17 cellular contexts compared by ENCODE assay signal in genomic region chr3:152295344-152295743, GRCh38. TPM values are rescaled to one million over a fixed set of nuclear protein-coding genes. Genes with fewer than 3 reads are reported as not detected.
DNase-seq lines count a peak whose midpoint lies in the region; FAIRE-seq and TF ChIP-seq lines count a peak whose summit lies in the region.
"Had no signal": no experiment of that assay in that cellular context is flagged by ENCODE, and none has a peak within 500 bp of the region (broad histone marks: within the 10 kb centered on the region; RNA-seq: fewer than 3 reads in every experiment).

No MANE protein-coding gene starts in this region.

- WGBS in mammary epithelial cell (ENCODE audit: low coverage, missing lambda C conversion rate): 100% methylated on average over 1 of the region's 1 CpG

- H4K20me1 ChIP-seq in Karpas-422 (ENCODE audit: insufficient read depth, low read depth, low read length): 0 out of 2 replicates have a peak, but pooled peaks cover 11% of the 10 kb centered on the region
- no peaks in the 10 kb centered on the region for H4K20me1 ChIP-seq in mammary epithelial cell (ENCODE audit: insufficient read depth, low read length)

- H3K79me2 ChIP-seq in Karpas-422 (ENCODE audit: low read length) (peaks cover 100% of the 10 kb centered on the region), mammary epithelial cell (ENCODE audit: insufficient read depth, low read length) (peaks cover 95% of the 10 kb centered on the region)

- H3K27ac Mint-ChIP-seq in CD4-positive, alpha-beta memory T cell: peak overlapping the region; percentile 81 to 95 (median 88)

- no peak for DNase-seq in CD4-positive, alpha-beta memory T cell
- no peak for DNase-seq in Karpas-422
- DNase-seq in ascending aorta (ENCODE audit: low spot score in 2 of 2): no peak
- no peak for DNase-seq in NCI-H128 (lab: John Stamatoyannopoulos, UW; ENCODE audit: unreplicated experiment)
- DNase-seq in urothelium cell line (ENCODE audit: low spot score): no peak
- DNase-seq in mammary epithelial cell: no peak
- no peak for DNase-seq in NCI-H69 (lab: John Stamatoyannopoulos, UW)
- DNase-seq: foreskin keratinocyte, KG1, mesenchymal stem cell, NCI-H1694, NCI-H510A treated with DMSO at 0.1 percent for 48 hours had no signal

- no peak for TF ChIP-seq CTCF in ascending aorta (IDR thresholded peaks at IDR 0.05)
- TF ChIP-seq CTCF in neutrophil (IDR thresholded peaks at IDR 0.05): no peak
- TF ChIP-seq CTCF in mammary epithelial cell (conservative IDR thresholded peaks at IDR 0.05 in 1 of 2, IDR thresholded peaks at IDR 0.05 in 1 of 2; ENCODE audit: extremely low read depth in 1 of 2, insufficient read depth in 1 of 2, low read depth in 1 of 2, low read length in 2 of 2): no peak

- H3K36me3 Mint-ChIP-seq in CD4-positive, alpha-beta memory T cell: peaks cover 17 to 53% of the 10 kb centered on the region in 2 donors

- peak overlapping the region; percentile 56 to 89 (median 72) for H3K4me3 Mint-ChIP-seq in CD4-positive, alpha-beta memory T cell

- H3K4me2 ChIP-seq in Karpas-422 (ENCODE audit: low read depth, low read length, poor library complexity, severe bottlenecking): peak overlapping the region; percentile 12
- H3K4me2 ChIP-seq in mammary epithelial cell (ENCODE audit: insufficient read depth, low read depth, low read length): no peak overlapping the region
- H3K4me2 ChIP-seq: BLaER1 had no signal

- in situ Hi-C loops in mammary epithelial cell (cut with MboI; ENCODE audit: low sequenced_read_pairs in 2 of 2): no loop called here

- no peaks in the 10 kb centered on the region for H3K9me2 ChIP-seq in Karpas-422 (replicated peaks; ENCODE audit: insufficient read depth, low read length)

- no peaks in the 10 kb centered on the region for H3K27me3 Mint-ChIP-seq in CD4-positive, alpha-beta memory T cell

- H3K36me3 ChIP-seq in CD4-positive, alpha-beta memory T cell (ENCODE audit: insufficient read depth, low read length): peaks cover 12% of the 10 kb centered on the region
- H3K36me3 ChIP-seq in Karpas-422 (ENCODE audit: insufficient read depth, low read length) (peaks cover 8% of the 10 kb centered on the region; the same call in 1 of the 2 replicates), ascending aorta (peaks cover 0 to 8% of the 10 kb centered on the region in 2 donors), neutrophil (peaks cover 4% of the 10 kb centered on the region), mammary epithelial cell (ENCODE audit: insufficient read depth, low read length) (no peaks in the 10 kb centered on the region)

- no peaks in the 10 kb centered on the region for H3K27me3 ChIP-seq in CD4-positive, alpha-beta memory T cell (ENCODE audit: insufficient read depth, low read length)
- H3K27me3 ChIP-seq in Karpas-422 (ENCODE audit: low read length): no peaks in the 10 kb centered on the region
- H3K27me3 ChIP-seq in ascending aorta: no peaks in the 10 kb centered on the region
- H3K27me3 ChIP-seq in neutrophil: no peaks in the 10 kb centered on the region
- no peaks in the 10 kb centered on the region for H3K27me3 ChIP-seq in mammary epithelial cell (ENCODE audit: insufficient read depth, low read length)
- H3K27me3 ChIP-seq: BLaER1, foreskin keratinocyte, Peyer's patch had no signal

- intact Hi-C loops in CD4-positive, alpha-beta memory T cell (cut with micrococcal nuclease): no loop called here
- intact Hi-C loops in ascending aorta (cut with DNase I) (loop anchor here (5.0 kb wide), 1 partner anchor 223 kb away; no protein-coding TSS in a partner anchor), mammary epithelial cell (cut with micrococcal nuclease) (loop anchor here (5.0 kb wide), 1 partner anchor 92 kb away; no protein-coding TSS in a partner anchor)

- H3K9ac ChIP-seq in Karpas-422 (ENCODE audit: low read length) (no peak overlapping the region), mammary epithelial cell (ENCODE audit: insufficient read depth, low read length) (no peak overlapping the region)
- H3K9ac ChIP-seq: BLaER1 had no signal

- H2AFZ ChIP-seq in Karpas-422 (ENCODE audit: low read length) (no peak overlapping the region), mammary epithelial cell (ENCODE audit: low read depth, low read length) (no peak overlapping the region)

- no peak overlapping the region for H3K27ac ChIP-seq in CD4-positive, alpha-beta memory T cell (ENCODE audit: low read depth, low read length)
- peak overlapping the region; percentile 56 for H3K27ac ChIP-seq in Karpas-422 (ENCODE audit: low read length)
- peak overlapping the region; percentile 58 to 83 for H3K27ac ChIP-seq in ascending aorta
- H3K27ac ChIP-seq in neutrophil: peak overlapping the region; percentile 63
- no peak overlapping the region for H3K27ac ChIP-seq in mammary epithelial cell (ENCODE audit: insufficient read depth, low read depth, low read length)
- H3K27ac ChIP-seq: BLaER1, foreskin keratinocyte had no signal

- FAIRE-seq in urothelium cell line (lab: Jason Lieb, UNC): no peak
- FAIRE-seq: endometrium had no signal

- no TSS peak for BruUV-seq in mammary epithelial cell (replicated peaks; lab: Mats Ljungman, UMichigan)

- H3K9me3 ChIP-seq in CD4-positive, alpha-beta memory T cell (ENCODE audit: control insufficient read depth in 1 of 2, low read length in 2 of 2): no peaks in the 10 kb centered on the region
- H3K9me3 ChIP-seq in Karpas-422 (ENCODE audit: low read length) (no peaks in the 10 kb centered on the region), ascending aorta (no peaks in the 10 kb centered on the region), neutrophil (no peaks in the 10 kb centered on the region), mammary epithelial cell (replicated peaks; ENCODE audit: insufficient read depth, low read length) (no peaks in the 10 kb centered on the region)
- H3K9me3 ChIP-seq: BLaER1, Peyer's patch had no signal

- dilution Hi-C loops in mammary epithelial cell (cut with HindIII; ENCODE audit: low sequenced_read_pairs): no loop called here

- H3K4me3 ChIP-seq in CD4-positive, alpha-beta memory T cell (ENCODE audit: low read length in 2 of 2): no peak overlapping the region
- H3K4me3 ChIP-seq in Karpas-422 (ENCODE audit: low read length): no peak overlapping the region
- H3K4me3 ChIP-seq in ascending aorta: no peak overlapping the region
- H3K4me3 ChIP-seq in neutrophil (ENCODE audit: low read depth in 1 of 2, low read length in 1 of 2): no peak overlapping the region
- no peak overlapping the region for H3K4me3 ChIP-seq in mammary epithelial cell (replicated peaks in 1 of 3; ENCODE audit: insufficient read depth in 1 of 3, low read depth in 2 of 3, low read length in 3 of 3)
- H3K4me3 ChIP-seq: BLaER1, Peyer's patch, skin epidermis had no signal

- no peaks in the 10 kb centered on the region for H3K9me3 Mint-ChIP-seq in CD4-positive, alpha-beta memory T cell

- POLR2A ChIA-PET in CD4-positive, alpha-beta memory T cell (lab: Charles Lee; ENCODE audit: partially characterized antibody): interaction anchor here (0.7 to 3.5 kb wide), 7 partner anchors 8 to 107 kb away, joined by 3 to 20 read pairs (median 6); partner anchors contain the start of gene MBNL1

- peaks cover 97% of the 10 kb centered on the region for H3K4me1 ChIP-seq in CD4-positive, alpha-beta memory T cell (ENCODE audit: insufficient read depth, low read length)
- H3K4me1 ChIP-seq in Karpas-422 (ENCODE audit: low read length) (peaks cover 90% of the 10 kb centered on the region), ascending aorta (peaks cover 8 to 75% of the 10 kb centered on the region in 2 donors), neutrophil (ENCODE audit: control insufficient read depth in 1 of 2, insufficient read depth in 1 of 2, low read depth in 1 of 2, low read length in 1 of 2) (peaks cover 48 to 83% of the 10 kb centered on the region in 2 experiments), mammary epithelial cell (ENCODE audit: insufficient read depth, low read length) (peaks cover 20% of the 10 kb centered on the region)

- CTCF ChIA-PET in CD4-positive, alpha-beta memory T cell (lab: Charles Lee; ENCODE audit: partially characterized antibody): interaction anchor here (1.0 kb wide), 1 partner anchor 112 kb away, joined by 3 read pairs; no protein-coding TSS in a partner anchor
- CTCF ChIA-PET in mammary epithelial cell (lab: Charles Lee; ENCODE audit: low non-redundant PET): no interaction called here

- peaks cover 66 to 82% (median 76%) of the 10 kb centered on the region in 4 donors for H3K4me1 Mint-ChIP-seq in CD4-positive, alpha-beta memory T cell

RNA-seq across cellular contexts. Expression of gene MBNL1, which starts 26.6 kb away (rescaled TPM):
- 100 to 1,000 TPM; 420 to 430 TPM for total RNA-seq in CD4-positive, alpha-beta memory T cell
- polyA plus RNA-seq in CD4-positive, alpha-beta memory T cell: 100 to 1,000 TPM; 289 to 302 TPM
- 172 and 265 TPM in 2 replicates for total RNA-seq in Karpas-422 (2014; rRNA removed; shearing (Covaris generic); ENCODE audit: low replicate concordance)
- 350 TPM for total RNA-seq in ascending aorta
- total RNA-seq in mammary epithelial cell: 100 to 1,000 TPM; 107 to 188 TPM
- polyA plus RNA-seq in mammary epithelial cell: 69.5 TPM
- 363 TPM for polyA minus RNA-seq in mammary epithelial cell

Comparison
In these comparisons a context has a peak if more than half of its experiments do, and no peak if none do; other contexts are left out.
1. H3K27ac ChIP-seq: peak in Karpas-422 (single experiment), ascending aorta (2 of 2) and neutrophil (single experiment); none in CD4-positive, alpha-beta memory T cell (single experiment) and mammary epithelial cell (single experiment).